ENCODE assay signal across 8 cellular contexts in genomic region chr4:103046416-103047290, GRCh38. TPM values are rescaled to one million over a fixed set of nuclear protein-coding genes. Genes with fewer than 3 reads are reported as not detected.
DNase-seq lines count a peak whose midpoint lies in the region; ATAC-seq and TF ChIP-seq lines count a peak whose summit lies in the region.

No MANE protein-coding gene starts in this region.

- H3K4me1 ChIP-seq in A673 (ENCODE audit: insufficient read depth, low read length, poor library complexity, severe bottlenecking) (no peaks in the 10 kb centered on the region), HEK293 (ENCODE audit: control insufficient read depth, insufficient read depth, low read length) (no peaks in the 10 kb centered on the region), Loucy (ENCODE audit: insufficient read depth, low read length, poor library complexity, severe bottlenecking) (no peaks in the 10 kb centered on the region)

- H3K27me3 ChIP-seq in A673 (replicated peaks; ENCODE audit: insufficient read depth, low read depth, low read length, poor library complexity) (no peaks in the 10 kb centered on the region), Loucy (ENCODE audit: insufficient read depth, low read length, poor library complexity, severe bottlenecking) (no peaks in the 10 kb centered on the region)

- H3K9me3 Mint-ChIP-seq in natural killer cell treated with Interleukin-12 subunit alpha and Interleukin-12 subunit beta and Interleukin-15 and Interleukin-18, amount 100 ng/mL, for 72 hours = no peaks in the 10 kb centered on the region

- TF ChIP-seq CTCF in A673 (conservative IDR thresholded peaks at IDR 0.05; ENCODE audit: low read depth, low read length) (peak; percentile 81), GM12865 (IDR thresholded peaks at IDR 0.05; ENCODE audit: insufficient read depth, low read depth, low read length, missing control alignments) (peak; percentile 79), HEK293 (tag by site-specific recombination; IDR thresholded peaks at IDR 0.05) (no peak), Loucy (conservative IDR thresholded peaks at IDR 0.05; ENCODE audit: low read length) (peak; percentile 92)

- no peak overlapping the region for H3K4me3 Mint-ChIP-seq in natural killer cell treated with Interleukin-12 subunit alpha and Interleukin-12 subunit beta and Interleukin-15 and Interleukin-18, amount 100 ng/mL, for 72 hours

- no TSS peak for BruUV-seq in A673 (replicated peaks; lab: Mats Ljungman, UMichigan)

- POLR2A ChIA-PET in A673 (lab: Charles Lee; ENCODE audit: low non-redundant PET) (no interaction called here), HEK293 (lab: Yijun Ruan, JAX) (no interaction called here)

- peaks cover 4 to 6% of the 10 kb centered on the region in 2 donors for H3K4me1 Mint-ChIP-seq in natural killer cell treated with Interleukin-12 subunit alpha and Interleukin-12 subunit beta and Interleukin-15 and Interleukin-18, amount 100 ng/mL, for 72 hours (ENCODE audit: low read depth in 2 of 2)

- no peaks in the 10 kb centered on the region for H3K9me2 ChIP-seq in Loucy (replicated peaks; ENCODE audit: low read depth, low read length)

- no peaks in the 10 kb centered on the region for H4K20me1 ChIP-seq in Loucy (ENCODE audit: insufficient read depth, low read length, poor library complexity, severe bottlenecking)

- H3K36me3 Mint-ChIP-seq in natural killer cell treated with Interleukin-12 subunit alpha and Interleukin-12 subunit beta and Interleukin-15 and Interleukin-18, amount 100 ng/mL, for 72 hours = peaks cover 13% of the 10 kb centered on the region

- CTCF ChIA-PET in A673 (lab: Charles Lee) = interaction anchor here (0.5 kb wide), 1 partner anchor 434 kb away, joined by 3 read pairs; no protein-coding TSS in a partner anchor
- CTCF ChIA-PET in HEK293 (lab: Yijun Ruan, JAX) = interaction anchor here (0.6 to 1.8 kb wide), 11 partner anchors 14 to 580 kb away, joined by 3 to 6 read pairs (median 3); no protein-coding TSS in a partner anchor

- H3K4me3 ChIP-seq in A673 (ENCODE audit: low read depth, low read length, poor library complexity, severe bottlenecking) (no peak overlapping the region), GM12865 (ENCODE audit: low read depth, low read length) (no peak overlapping the region), HEK293 (ENCODE audit: low read depth, low read length) (no peak overlapping the region), Loucy (ENCODE audit: low read length, poor library complexity, severe bottlenecking) (no peak overlapping the region)

- no peaks in the 10 kb centered on the region for H3K27me3 Mint-ChIP-seq in natural killer cell treated with Interleukin-12 subunit alpha and Interleukin-12 subunit beta and Interleukin-15 and Interleukin-18, amount 100 ng/mL, for 72 hours

- H2AFZ ChIP-seq in Loucy (ENCODE audit: low read length) = 0 out of 2 replicates have a peak overlapping the region, but pooled peaks have one; percentile 15

- no peaks in the 10 kb centered on the region for H3K36me3 ChIP-seq in A673 (ENCODE audit: insufficient read depth, low read length, poor library complexity, severe bottlenecking)
- H3K36me3 ChIP-seq in HEK293 (ENCODE audit: control insufficient read depth in 2 of 2, insufficient read depth in 1 of 2, low read length in 2 of 2) = peaks cover 0 to 42% of the 10 kb centered on the region in 2 experiments; a peak in 1 of 3 replicates
- H3K36me3 ChIP-seq in Loucy (ENCODE audit: insufficient read depth, low read length) = no peaks in the 10 kb centered on the region; the same call in 1 of the 2 replicates

- no peak overlapping the region for H3K9ac ChIP-seq in Loucy (ENCODE audit: low read depth, low read length, poor library complexity, severe bottlenecking)

- DNase-seq in A673 (ENCODE audit: low spot score) (peak; percentile 61), GM12865 (ENCODE audit: low read depth) (peak; percentile 68), GF-D8 (lab: John Stamatoyannopoulos, UW) (no peak)
- DNase-seq in activated CD4-positive, alpha-beta T cell treated with anti-CD3 and anti-CD28 coated beads for 1 hour = peak; percentile 9
- no peak for DNase-seq in natural killer cell treated with Interleukin-12 subunit alpha and Interleukin-12 subunit beta and Interleukin-15 and Interleukin-18, amount 100 ng/mL, for 72 hours (ENCODE audit: low spot score)

- no peak overlapping the region for H3K27ac Mint-ChIP-seq in natural killer cell treated with Interleukin-12 subunit alpha and Interleukin-12 subunit beta and Interleukin-15 and Interleukin-18, amount 100 ng/mL, for 72 hours

- H3K9me3 ChIP-seq in A673 (ENCODE audit: low read depth, low read length, poor library complexity, severe bottlenecking) = no peaks in the 10 kb centered on the region
- no peaks in the 10 kb centered on the region for H3K9me3 ChIP-seq in HEK293 (ENCODE audit: control insufficient read depth, insufficient read depth, low read depth, low read length)
- no peaks in the 10 kb centered on the region for H3K9me3 ChIP-seq in Loucy (ENCODE audit: insufficient read depth, low read depth, low read length)

- peak; percentile 61 for ATAC-seq in esophagus mucosa
- peak; percentile 64 to 70 for ATAC-seq in natural killer cell treated with Interleukin-12 subunit alpha and Interleukin-12 subunit beta and Interleukin-15 and Interleukin-18, amount 100 ng/mL, for 72 hours

- no peak overlapping the region for H3K27ac ChIP-seq in A673 (ENCODE audit: low read depth, low read length, poor library complexity, severe bottlenecking)
- H3K27ac ChIP-seq in HEK293 (ENCODE audit: extremely low read depth, low read depth, low read length) = no peak overlapping the region

- H3F3A ChIP-seq in Loucy (ENCODE audit: low read depth) = no peaks in the 10 kb centered on the region

- intact Hi-C loops in A673 (cut with micrococcal nuclease; ENCODE audit: unreplicated experiment) = loop anchor here (10.0 kb wide), 1 partner anchor 888 kb away; no protein-coding TSS in a partner anchor

- no peaks in the 10 kb centered on the region for H3K79me2 ChIP-seq in Loucy (ENCODE audit: insufficient read depth, low read length)

- no peak overlapping the region for H3K4me2 ChIP-seq in Loucy (ENCODE audit: low read depth, low read length, poor library complexity, severe bottlenecking)

TF ChIP-seq in HEK293, 187 proteins besides CTCF, POLR2A, EP300 and RAD21:
- TF ChIP-seq ZNF654 (tag by site-specific recombination; IDR thresholded peaks at IDR 0.05; ENCODE audit: low read depth) (peak; percentile 33; the same call in 1 of the 2 replicates), ZNF48 (tag by site-specific recombination; IDR thresholded peaks at IDR 0.05) (no peak)
TF ChIP-seq in HEK293: peak in this region for 1.

RNA-seq across cellular contexts. Expression of gene SLC9B1, which starts 27.1 kb away (rescaled TPM):
- total RNA-seq in A673 (2021) = 0.62 and 1.1 TPM in 2 replicates
- 0.28 TPM for total RNA-seq in esophagus mucosa
- under 1 TPM in 1 of 2 donors, not detected in 1; 0.43 TPM for total RNA-seq in natural killer cell treated with Interleukin-12 subunit alpha and Interleukin-12 subunit beta and Interleukin-15 and Interleukin-18, amount 100 ng/mL, for 72 hours

RNA-seq across cellular contexts. Expression of gene SLC9B2, which starts 29.9 kb away (rescaled TPM):
- total RNA-seq in A673 (2021) (25.3 and 28.0 TPM in 2 replicates), esophagus mucosa (6.1 TPM)
- total RNA-seq in natural killer cell treated with Interleukin-12 subunit alpha and Interleukin-12 subunit beta and Interleukin-15 and Interleukin-18, amount 100 ng/mL, for 72 hours = 10 to 100 TPM; 19.6 to 46.6 TPM

RNA-seq across cellular contexts. Expression of gene BDH2, which starts 53.0 kb away (rescaled TPM):
- 28.3 and 33.1 TPM in 2 replicates for total RNA-seq in A673 (2021)
- 17.1 TPM for total RNA-seq in esophagus mucosa
- 10 to 100 TPM in 1 of 2 donors, 1 to 10 TPM in 1; 9.1 to 13.5 TPM for total RNA-seq in natural killer cell treated with Interleukin-12 subunit alpha and Interleukin-12 subunit beta and Interleukin-15 and Interleukin-18, amount 100 ng/mL, for 72 hours

Comparison
In these comparisons a context has a peak if more than half of its experiments do, and no peak if none do; other contexts are left out.
1. DNase-seq: peak in A673 (single experiment), GM12865 (single experiment) and activated CD4-positive, alpha-beta T cell treated with anti-CD3 and anti-CD28 coated beads for 1 hour (single experiment); none in natural killer cell treated with Interleukin-12 subunit alpha and Interleukin-12 subunit beta and Interleukin-15 and Interleukin-18, amount 100 ng/mL, for 72 hours (single experiment) and GF-D8 (single experiment).